18 cellular contexts compared by ENCODE assay signal in genomic region chr4:113556382-113557134, GRCh38.
A peak's percentile ranks its signal among the peaks of the same experiment; 100 is the strongest.
DNase-seq lines count a peak whose midpoint lies in the region; ATAC-seq, FAIRE-seq and TF ChIP-seq lines count a peak whose summit lies in the region.
"Had no signal": no experiment of that assay in that cellular context is flagged by ENCODE, and none has a peak within 500 bp of the region (broad histone marks: within the 10 kb centered on the region; RNA-seq: fewer than 3 reads in every experiment).

No MANE protein-coding gene starts in this region.

- peaks cover 10% of the 10 kb centered on the region for H3K4me1 ChIP-seq in mucosa of descending colon (ENCODE audit: low read depth)
- H3K4me1 ChIP-seq in upper lobe of right lung, result peaks cover 5% of the 10 kb centered on the region

- H3K27ac ChIP-seq in epithelial cell of prostate (peak overlapping the region; percentile 28), upper lobe of right lung (peak overlapping the region; percentile 82)
- H3K27ac ChIP-seq: A549, GM23248, WERI-Rb-1 had no signal

- intact Hi-C loops in mucosa of descending colon (cut with DNase I, micrococcal nuclease) (no loop called here), upper lobe of right lung (cut with DNase I) (loop anchor here (10.0 kb wide), 1 partner anchor 198 kb away; no protein-coding TSS in a partner anchor)

- DNase-seq in NCI-H510A treated with DMSO at 0.1 percent for 48 hours (lab: John Stamatoyannopoulos, UW) (peak; percentile 59), NCI-H510A (lab: John Stamatoyannopoulos, UW) (no peak), epithelial cell of prostate (ENCODE audit: low read depth, low spot score) (no peak), mucosa of descending colon (peak in 2 of 3 donors; percentile 29 to 36), upper lobe of right lung (no peak), RCC 7860 (ENCODE audit: low spot score) (no peak)
- no peak for DNase-seq in activated CD8-positive, alpha-beta memory T cell treated with anti-CD3 and anti-CD28 coated beads, Interleukin-2, amount 50 U/mL, for 48 hours
- DNase-seq: activated naive CD4-positive, alpha-beta T cell; COR-L47; effector CD4-positive, alpha-beta T cell; foreskin melanocyte; GM23248; NCI-H2227 treated with DMSO at 0.1 percent for 48 hours; SW 1271; WERI-Rb-1 had no signal

- TF ChIP-seq CTCF in mucosa of descending colon (IDR thresholded peaks at IDR 0.05) (no peak), upper lobe of right lung (IDR thresholded peaks at IDR 0.05) (no peak)

- no peaks in the 10 kb centered on the region for H3K27me3 ChIP-seq in upper lobe of right lung

- no peak for FAIRE-seq in RCC 7860 (lab: Jason Lieb, UNC)
- FAIRE-seq: A549, HepG2 had no signal

- H3K9me3 ChIP-seq in mucosa of descending colon (no peaks in the 10 kb centered on the region), upper lobe of right lung (no peaks in the 10 kb centered on the region)
- H3K9me3 ChIP-seq: A549 had no signal

- H3K36me3 ChIP-seq in mucosa of descending colon (ENCODE audit: low read depth) (no peaks in the 10 kb centered on the region), upper lobe of right lung (no peaks in the 10 kb centered on the region)
- H3K36me3 ChIP-seq: WERI-Rb-1 had no signal

- ATAC-seq in mucosa of descending colon (peak; percentile 72), upper lobe of right lung (peak; percentile 66), HG02885 (IDR thresholded peaks at IDR 0.05; ENCODE audit: poor library complexity, unreplicated experiment) (no peak)
- ATAC-seq: A549, HepG2 had no signal

- H3K4me3 ChIP-seq in mucosa of descending colon (no peak overlapping the region), upper lobe of right lung (no peak overlapping the region)
- H3K4me3 ChIP-seq: A549, GM23248 had no signal

Comparison
In these comparisons a context has a peak if more than half of its experiments do, and no peak if none do; other contexts are left out.
1. DNase-seq: peak in NCI-H510A treated with DMSO at 0.1 percent for 48 hours (single experiment) and mucosa of descending colon (2 of 3); none in NCI-H510A (single experiment), epithelial cell of prostate (single experiment), upper lobe of right lung (single experiment), RCC 7860 (single experiment) and activated CD8-positive, alpha-beta memory T cell treated with anti-CD3 and anti-CD28 coated beads, Interleukin-2, amount 50 U/mL, for 48 hours (single experiment).